8 cellular contexts compared by ENCODE assay signal in genomic region chr6:12233693-12234551, GRCh38. TPM values are rescaled to one million over a fixed set of nuclear protein-coding genes. Genes with fewer than 3 reads are reported as not detected.
DNase-seq lines count a peak whose midpoint lies in the region; ATAC-seq and TF ChIP-seq lines count a peak whose summit lies in the region.

No MANE protein-coding gene starts in this region.

- TF ChIP-seq EP300 in gastroesophageal sphincter (IDR thresholded peaks at IDR 0.05) (no peak), ovary (IDR thresholded peaks at IDR 0.05) (no peak)

- no peaks in the 10 kb centered on the region for H3K36me3 ChIP-seq in OCI-LY1 (ENCODE audit: insufficient read depth, low read length)
- H3K36me3 ChIP-seq in gastroesophageal sphincter, result no peaks in the 10 kb centered on the region
- H3K36me3 ChIP-seq in ovary, result no peaks in the 10 kb centered on the region

- H3K4me1 ChIP-seq in OCI-LY1 (ENCODE audit: insufficient read depth, low read length, severe bottlenecking) (no peaks in the 10 kb centered on the region), gastroesophageal sphincter (peaks cover 0 to 11% (median 0%) of the 10 kb centered on the region in 3 donors), ovary (ENCODE audit: insufficient read depth) (no peaks in the 10 kb centered on the region)

- no peaks in the 10 kb centered on the region for H3K9me2 ChIP-seq in OCI-LY1 (ENCODE audit: low read depth, low read length)

- TF ChIP-seq CTCF in OCI-LY1 (IDR thresholded peaks at IDR 0.05; ENCODE audit: low read length) (peak; percentile 92), gastroesophageal sphincter (IDR thresholded peaks at IDR 0.05) (peak; percentile 63 to 83 (median 78)), ovary (IDR thresholded peaks at IDR 0.05) (peak in 2 of 3 donors; percentile 48 to 70)

- DNase-seq in NCI-H345 (lab: John Stamatoyannopoulos, UW) (peak; percentile 5), NCI-H345 treated with DMSO at 0.1 percent for 48 hours (lab: John Stamatoyannopoulos, UW; ENCODE audit: unreplicated experiment) (no peak), HPDE6-E6E7 (ENCODE audit: extremely low spot score) (peak; percentile 70), ovary (peak in 1 of 5 donors; percentile 18)
- DNase-seq in activated effector memory CD4-positive, alpha-beta T cell treated with anti-CD3 and anti-CD28 coated beads, Interleukin-2, amount 50 U/mL, for 16 hours, result peak; percentile 63

- WGBS in gastroesophageal sphincter (ENCODE audit: low coverage in 1 of 2), 2 donors, result 60 to 73% methylated on average over 1 to 4 of the region's 4 CpGs
- 85 to 95% (median 86%) methylated on average over 4 of the region's 4 CpGs for WGBS in ovary, 3 donors

- H3K79me2 ChIP-seq in OCI-LY1 (ENCODE audit: insufficient read depth, low read length), result no peaks in the 10 kb centered on the region

- no peak overlapping the region for H3K9ac ChIP-seq in OCI-LY1 (ENCODE audit: low read length)

- ATAC-seq in gastroesophageal sphincter (peak; percentile 41), HG03095 (IDR thresholded peaks at IDR 0.05; ENCODE audit: unreplicated experiment) (no peak)

- H3K27ac ChIP-seq in OCI-LY1 (ENCODE audit: low read depth, low read length, poor library complexity, severe bottlenecking) (no peak overlapping the region), gastroesophageal sphincter (no peak overlapping the region), ovary (no peak overlapping the region)

- H3K27me3 ChIP-seq in OCI-LY1 (ENCODE audit: insufficient read depth, low read length) (no peaks in the 10 kb centered on the region), gastroesophageal sphincter (peaks cover 6% of the 10 kb centered on the region), ovary (no peaks in the 10 kb centered on the region)

- H3F3A ChIP-seq in OCI-LY1 (ENCODE audit: insufficient read depth, low read length), result no peaks in the 10 kb centered on the region

- intact Hi-C loops in ovary (cut with DNase I), result loop anchor here (5.0 to 10.0 kb wide), 2 partner anchors 577 to 579 kb away; no protein-coding TSS in a partner anchor

- H3K4me2 ChIP-seq in OCI-LY1 (ENCODE audit: low read length), result no peak overlapping the region

- H2AFZ ChIP-seq in OCI-LY1 (ENCODE audit: low read length), result no peak overlapping the region

- H3K9me3 ChIP-seq in OCI-LY1 (ENCODE audit: low read length), result no peaks in the 10 kb centered on the region
- no peaks in the 10 kb centered on the region for H3K9me3 ChIP-seq in gastroesophageal sphincter
- H3K9me3 ChIP-seq in ovary, result no peaks in the 10 kb centered on the region

- no peaks in the 10 kb centered on the region for H4K20me1 ChIP-seq in OCI-LY1 (ENCODE audit: insufficient read depth, low read length)

- no peak for TF ChIP-seq POLR2A in gastroesophageal sphincter (IDR thresholded peaks at IDR 0.05)
- TF ChIP-seq POLR2A in ovary (IDR thresholded peaks at IDR 0.05), result no peak

- H3K4me3 ChIP-seq in OCI-LY1 (ENCODE audit: low read depth, low read length, poor library complexity, severe bottlenecking) (no peak overlapping the region), gastroesophageal sphincter (no peak overlapping the region), ovary (no peak overlapping the region)

RNA-seq across cellular contexts. Expression of gene EDN1, which starts 56.2 kb away (rescaled TPM):
- 10 to 100 TPM in 3 of 4 donors, 1 to 10 TPM in 1; 3.6 to 39.6 (median 15.1) TPM for total RNA-seq in gastroesophageal sphincter
- total RNA-seq in ovary, result 10 to 100 TPM in 1 of 7 donors, 1 to 10 TPM in 5, under 1 TPM in 1; 0.95 to 11.1 (median 3.1) TPM
- polyA plus RNA-seq in ovary, result 1 to 10 TPM; 2.0 to 8.0 TPM
